Comparison of ENCODE assay signal across 1 cellular context in genomic region chr9:35798658-35799366, GRCh38.
TF ChIP-seq lines count a peak whose summit lies in the region.

No MANE protein-coding gene starts in this region.

TF ChIP-seq in HCT116, 20 proteins besides CTCF, POLR2A, EP300 and RAD21:
- TF ChIP-seq CEBPB (IDR thresholded peaks at IDR 0.05; ENCODE audit: low read depth) (no peak), FOSL1 (IDR thresholded peaks at IDR 0.05; ENCODE audit: low read depth) (0 out of 2 replicates have a peak, but pooled peaks have one; percentile 3)
